In the genomic region with DNA sequence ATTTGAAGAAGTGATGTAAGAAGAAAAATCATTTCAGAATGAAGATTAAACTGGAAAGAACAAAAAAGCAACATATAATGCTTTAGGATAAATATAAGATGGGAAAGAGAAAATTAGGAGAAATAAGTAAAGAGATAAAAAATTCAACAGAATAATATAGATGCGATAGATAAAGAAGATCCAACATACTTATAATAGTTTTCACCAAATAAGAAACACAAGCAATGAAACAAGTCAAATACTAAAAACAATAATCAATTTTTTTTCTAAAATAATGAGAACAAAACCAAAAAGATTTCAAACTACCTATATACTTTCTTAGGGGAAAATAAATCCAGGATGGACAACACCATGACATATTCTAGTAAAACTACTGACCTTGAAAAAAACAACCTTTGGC, we compare ENCODE assay signal across 32 cellular contexts. TPM values are rescaled to one million over a fixed set of nuclear protein-coding genes. Genes with fewer than 3 reads are reported as not detected.
"Had no signal": no experiment of that assay in that cellular context is flagged by ENCODE, and none has a peak within 500 bp of the region (broad histone marks: within the 10 kb centered on the region; RNA-seq: fewer than 3 reads in every experiment).

No MANE protein-coding gene starts in this region.

- H3K36me3 ChIP-seq: left ventricle myocardium inferior, neural progenitor cell, neutrophil, ovary, prostate gland, stomach, thyroid gland, transverse colon, upper lobe of left lung, vagina had no signal

- H3K4me3 ChIP-seq: left ventricle myocardium inferior, lung, neural progenitor cell, ovary, prostate gland, skin epidermis, stomach, testis, thyroid gland, transverse colon, upper lobe of left lung, vagina had no signal

- H3K9me3 ChIP-seq: neutrophil, ovary, prostate gland, testis, thyroid gland, vagina had no signal

- FAIRE-seq: islet of Langerhans had no signal

- H3K9ac ChIP-seq: neural progenitor cell had no signal

- H3K27ac ChIP-seq: left ventricle myocardium inferior, neural progenitor cell, neutrophil, ovary, prostate gland, skin epidermis, stomach, testis, thyroid gland, transverse colon, upper lobe of left lung, vagina had no signal

- H3K4me2 ChIP-seq: neural progenitor cell had no signal

- H2AFZ ChIP-seq: neural progenitor cell had no signal

- H3K4me1 ChIP-seq: left ventricle myocardium inferior, neural progenitor cell, prostate gland, stomach, testis, thyroid gland, transverse colon, upper lobe of left lung, vagina had no signal

- H3K27me3 ChIP-seq: neural progenitor cell, neutrophil, ovary, stomach, testis, thyroid gland, transverse colon, upper lobe of left lung, vagina had no signal

- DNase-seq: hypothalamus; immature natural killer cell; left ventricle myocardium inferior; mesendoderm; naive B cell; natural killer cell; nephron progenitor cell; occipital lobe; ovary; posterior cingulate gyrus; retina; right cardiac atrium; stimulated activated CD4-positive, alpha-beta T cell treated with anti-CD3 and anti-CD28 coated beads, Interleukin-12 subunit alpha, Interleukin-12 subunit beta, amount 100 ng/mL, for 4 hours; stimulated activated CD4-positive, alpha-beta T cell treated with anti-CD3 and anti-CD28 coated beads, Interleukin-15, amount 100 ng/mL, for 24 hours; stimulated activated CD4-positive, alpha-beta T cell treated with anti-CD3 and anti-CD28 coated beads, Interleukin-2, amount 100 ng/mL, for 24 hours; stimulated activated CD4-positive, alpha-beta T cell treated with anti-CD3 and anti-CD28 coated beads, Interleukin-4, amount 100 ng/mL, for 1 hour; stimulated activated naive B cell treated with anti-CD40 and anti-IgM and Interleukin-4, amounts not matched to agents 10 μg/mL and 1 μg/mL and 100 μg/mL, for 72 hours; stimulated activated naive CD8-positive, alpha-beta T cell treated with anti-CD3 and anti-CD28 coated beads, Interleukin-15, Interleukin-2, amounts not matched to agents 100 U/mL and 50 U/mL, for 24 hours; stomach; testis; thyroid gland; transverse colon; upper lobe of left lung had no signal

RNA-seq across cellular contexts. Expression of a gene that starts 10.1 kb away (rescaled TPM):
- total RNA-seq: kidney epithelial cell, mononuclear cell had no signal
